In the genomic region with DNA sequence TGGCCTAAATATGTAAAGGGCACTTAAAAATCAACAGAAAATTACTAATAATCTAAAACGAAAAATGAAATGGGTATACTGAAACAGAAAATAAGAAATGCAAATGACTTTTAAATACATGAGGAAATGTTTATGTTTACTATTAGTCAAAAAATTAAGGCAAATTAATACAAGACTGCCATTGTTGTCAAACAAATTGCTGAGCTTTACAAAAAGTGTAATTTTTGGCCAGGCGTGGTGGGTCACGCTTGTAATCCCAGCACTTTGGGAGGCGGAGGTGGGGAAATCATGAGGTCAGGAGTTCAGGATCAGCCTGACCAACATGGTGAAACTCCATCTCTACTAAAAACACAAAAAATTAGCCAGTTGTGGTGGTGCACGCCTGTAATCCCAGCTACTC, we compare ENCODE assay signal across 29 cellular contexts.
"Had no signal": no experiment of that assay in that cellular context is flagged by ENCODE, and none has a peak within 500 bp of the region (broad histone marks: within the 10 kb centered on the region; RNA-seq: fewer than 3 reads in every experiment).

No MANE protein-coding gene starts in this region.

- H3K27ac ChIP-seq: ascending aorta, cardiac muscle cell, VCaP had no signal

- H3K27me3 ChIP-seq: ascending aorta, cardiac muscle cell had no signal

- H3K36me3 ChIP-seq: ascending aorta, cardiac muscle cell had no signal

- DNase-seq: activated B cell treated with CpG ODN at 0.5 μM for 24 hours; activated CD4-positive, alpha-beta memory T cell treated with anti-CD3 and anti-CD28 coated beads for 36 hours; activated CD4-positive, alpha-beta T cell treated with anti-CD3 and anti-CD28 coated beads for 4 hours; activated CD4-positive, alpha-beta T cell treated with anti-CD3 and anti-CD28 coated beads, Interleukin-2, amount 10 ng/mL, durations not matched to agents 24 days and 14 days; activated CD4-positive, alpha-beta T cell treated with anti-CD3 and anti-CD28 coated beads, Interleukin-2, amount 50 U/mL, for 1 hour; activated CD4-positive, alpha-beta T cell treated with anti-CD3 and anti-CD28 coated beads, Interleukin-2, amount 50 U/mL, for 4 hours; activated CD4-positive, CD25-positive, alpha-beta regulatory T cell treated with anti-CD3 and anti-CD28 coated beads, Interleukin-2, amount 50 U/mL, for 72 hours; activated CD8-positive, alpha-beta memory T cell treated with anti-CD3 and anti-CD28 coated beads, Interleukin-2, amount 10 ng/mL, durations not matched to agents 7 days and 5 days; activated CD8-positive, alpha-beta memory T cell treated with anti-CD3 and anti-CD28 coated beads, Interleukin-2, amount 50 U/mL, for 48 hours; activated CD8-positive, alpha-beta T cell treated with anti-CD3 and anti-CD28 coated beads for 36 hours; activated effector memory CD4-positive, alpha-beta T cell treated with Interleukin-2 at 50 U/mL for 16 hours; activated gamma-delta T cell; activated naive CD4-positive, alpha-beta T cell treated with anti-CD3 and anti-CD28 coated beads, Interleukin-2, amount 10 ng/mL, durations not matched to agents 7 days and 5 days; activated naive CD4-positive, alpha-beta T cell treated with Interleukin-2 at 50 U/mL for 16 hours; activated naive CD8-positive, alpha-beta T cell treated with anti-CD3 and anti-CD28 coated beads, Interleukin-2, amount 10 ng/mL, durations not matched to agents 7 days and 5 days; activated naive CD8-positive, alpha-beta T cell treated with anti-CD3 and anti-CD28 coated beads, Interleukin-2, amount 50 U/mL, for 24 hours; activated T-cell treated with anti-CD3 and anti-CD28 coated beads, Interleukin-2, amount 50 U/mL, for 24 hours; activated T-cell treated with anti-CD3 and anti-CD28 coated beads, Interleukin-2, amount 50 U/mL, for 48 hours; amygdala; anterior cingulate cortex; caudate nucleus; cerebellar nuclear complex; T-helper 2 cell; T-helper 9 cell had no signal

- H3K4me1 ChIP-seq: ascending aorta had no signal

- FAIRE-seq: bronchial epithelial cell, TTC549 had no signal

- H3K4me3 ChIP-seq: ascending aorta, cardiac muscle cell had no signal

- H3K9me3 ChIP-seq: ascending aorta had no signal

- ATAC-seq: activated CD8-positive, alpha-beta memory T cell treated with anti-CD3 and anti-CD28 coated beads, Interleukin-2, amount 10 ng/mL, durations not matched to agents 7 days and 5 days; activated CD8-positive, alpha-beta T cell treated with anti-CD3 and anti-CD28 coated beads for 36 hours; activated naive CD8-positive, alpha-beta T cell treated with anti-CD3 and anti-CD28 coated beads, Interleukin-2, amount 50 U/mL, for 24 hours had no signal
